In the genomic region with DNA sequence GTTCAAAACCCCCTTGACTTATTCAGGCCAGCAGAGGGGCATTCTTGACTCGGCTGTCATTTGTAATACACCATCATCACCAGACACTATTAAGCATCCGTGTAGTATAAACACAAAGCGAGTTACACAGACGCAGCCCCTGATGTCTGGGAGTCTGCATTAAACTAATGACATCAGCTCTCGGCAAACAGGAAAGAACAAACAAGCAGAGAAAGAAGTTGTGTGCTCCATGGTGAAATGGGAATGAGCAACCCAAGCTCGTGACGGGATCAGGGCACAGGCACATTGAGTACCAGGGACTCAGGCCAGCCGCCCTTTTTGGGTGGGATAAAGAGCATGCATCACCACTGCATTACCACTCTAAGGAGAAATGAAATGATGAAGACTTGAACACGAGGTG, we compare ENCODE assay signal across 16 cellular contexts.
DNase-seq lines count a peak whose midpoint lies in the region; ATAC-seq and TF ChIP-seq lines count a peak whose summit lies in the region.
"Had no signal": no experiment of that assay in that cellular context is flagged by ENCODE, and none has a peak within 500 bp of the region (broad histone marks: within the 10 kb centered on the region; RNA-seq: fewer than 3 reads in every experiment).

No MANE protein-coding gene starts in this region.

- ATAC-seq in PC-3 = 0 out of 2 replicates have a peak, but pooled peaks have one; percentile 22
- ATAC-seq in T-helper 17 cell = no peak

- no peak for TF ChIP-seq CTCF in C4-2B (conservative IDR thresholded peaks at IDR 0.05)
- TF ChIP-seq CTCF in LNCaP clone FGC (IDR thresholded peaks at IDR 0.05; ENCODE audit: control insufficient read depth, extremely low read depth, insufficient read depth) = no peak
- TF ChIP-seq CTCF in PC-3 (conservative IDR thresholded peaks at IDR 0.05; ENCODE audit: low read depth, low read length) = no peak
- no peak for TF ChIP-seq CTCF in smooth muscle cell (IDR thresholded peaks at IDR 0.05; ENCODE audit: borderline replicate concordance, insufficient read depth, poor library complexity, severe bottlenecking)
- no peak for TF ChIP-seq CTCF in osteocyte (IDR thresholded peaks at IDR 0.05)

- CTCF ChIA-PET in PC-3 (lab: Charles Lee) = no interaction called here

- H3K4me3 Mint-ChIP-seq in osteocyte (ENCODE audit: unreplicated experiment) (no peak overlapping the region), T-helper 17 cell (no peak overlapping the region)

- H3K27me3 ChIP-seq in PC-3 (ENCODE audit: low read length) (peaks cover 55% of the 10 kb centered on the region), smooth muscle cell (ENCODE audit: low read depth) (no peaks in the 10 kb centered on the region)
- no peaks in the 10 kb centered on the region for H3K27me3 ChIP-seq in effector memory CD4-positive, alpha-beta T cell (replicated peaks; ENCODE audit: control insufficient read depth, insufficient read depth, low read length, poor library complexity, severe bottlenecking)
- H3K27me3 ChIP-seq: BLaER1 treated with 17β-estradiol and CSF1 and Interleukin-3, amounts not matched to agents 10 nM and 100 nM; SJSA1 had no signal

- H4K20me1 ChIP-seq in PC-3 (ENCODE audit: low read length) (no peaks in the 10 kb centered on the region), smooth muscle cell (ENCODE audit: low read depth) (no peaks in the 10 kb centered on the region)
- H4K20me1 ChIP-seq: BLaER1 treated with 17β-estradiol and CSF1 and Interleukin-3, amounts not matched to agents 10 nM and 100 nM had no signal

- H3K9me3 Mint-ChIP-seq in osteocyte (ENCODE audit: unreplicated experiment) = peaks cover 21% of the 10 kb centered on the region

- H3K27ac Mint-ChIP-seq in osteocyte (ENCODE audit: unreplicated experiment) (no peak overlapping the region), T-helper 17 cell (no peak overlapping the region)

- no peaks in the 10 kb centered on the region for H3K9me2 ChIP-seq in PC-3 (replicated peaks; ENCODE audit: low read length)

- no peak overlapping the region for H3K4me3 ChIP-seq in LNCaP clone FGC (ENCODE audit: low read depth, low read length)
- no peak overlapping the region for H3K4me3 ChIP-seq in PC-3 (ENCODE audit: low read length)
- no peak overlapping the region for H3K4me3 ChIP-seq in smooth muscle cell
- H3K4me3 ChIP-seq in effector memory CD4-positive, alpha-beta T cell (ENCODE audit: insufficient read depth, low read depth, low read length, poor library complexity, severe bottlenecking) = no peak overlapping the region
- H3K4me3 ChIP-seq: BLaER1 treated with 17β-estradiol and CSF1 and Interleukin-3, amounts not matched to agents 10 nM and 100 nM; PC-9; SJSA1 had no signal

- H3K79me2 ChIP-seq in PC-3 (ENCODE audit: low read length) (no peaks in the 10 kb centered on the region), smooth muscle cell (ENCODE audit: low read depth) (no peaks in the 10 kb centered on the region)

- H3K4me1 ChIP-seq in PC-3 (ENCODE audit: insufficient read depth, low read length) = 0 out of 2 replicates have a peak, but pooled peaks cover 3% of the 10 kb centered on the region
- H3K4me1 ChIP-seq in smooth muscle cell (ENCODE audit: low read depth) = no peaks in the 10 kb centered on the region
- no peaks in the 10 kb centered on the region for H3K4me1 ChIP-seq in effector memory CD4-positive, alpha-beta T cell (ENCODE audit: control insufficient read depth, insufficient read depth, low read length, poor library complexity, severe bottlenecking)
- H3K4me1 ChIP-seq: BLaER1 treated with 17β-estradiol and CSF1 and Interleukin-3, amounts not matched to agents 10 nM and 100 nM; SJSA1 had no signal

- H3K27ac ChIP-seq in C4-2B (peak overlapping the region; percentile 49; the same call in 1 of the 2 replicates), PC-3 (ENCODE audit: low read length) (no peak overlapping the region), smooth muscle cell (ENCODE audit: low read depth) (no peak overlapping the region)
- no peak overlapping the region for H3K27ac ChIP-seq in effector memory CD4-positive, alpha-beta T cell (ENCODE audit: insufficient read depth, low read length, poor library complexity, severe bottlenecking)
- H3K27ac ChIP-seq: BLaER1 treated with 17β-estradiol and CSF1 and Interleukin-3, amounts not matched to agents 10 nM and 100 nM; PC-9; SJSA1 had no signal

- H3F3A ChIP-seq in PC-3 (ENCODE audit: low read length, unreplicated experiment) (no peaks in the 10 kb centered on the region), smooth muscle cell (ENCODE audit: low read depth) (no peaks in the 10 kb centered on the region)

- POLR2A ChIA-PET in PC-3 (lab: Charles Lee; ENCODE audit: unreplicated experiment) = no interaction called here

- H3K36me3 ChIP-seq in PC-3 (ENCODE audit: low read depth, low read length) = no peaks in the 10 kb centered on the region
- no peaks in the 10 kb centered on the region for H3K36me3 ChIP-seq in smooth muscle cell (ENCODE audit: low read depth)
- no peaks in the 10 kb centered on the region for H3K36me3 ChIP-seq in effector memory CD4-positive, alpha-beta T cell (ENCODE audit: control insufficient read depth, insufficient read depth, low read length)
- H3K36me3 ChIP-seq: BLaER1 treated with 17β-estradiol and CSF1 and Interleukin-3, amounts not matched to agents 10 nM and 100 nM; SJSA1 had no signal

- 30% methylated on average over 9 of the region's 9 CpGs for WGBS in smooth muscle cell (ENCODE audit: low lambda C conversion rate)

- no peaks in the 10 kb centered on the region for H3K36me3 Mint-ChIP-seq in osteocyte (ENCODE audit: unreplicated experiment)
- no peaks in the 10 kb centered on the region for H3K36me3 Mint-ChIP-seq in T-helper 17 cell (ENCODE audit: low read depth)

- H3K27me3 Mint-ChIP-seq in osteocyte (ENCODE audit: unreplicated experiment) (no peaks in the 10 kb centered on the region), T-helper 17 cell (no peaks in the 10 kb centered on the region)

- H2AFZ ChIP-seq in PC-3 (ENCODE audit: low read length) (no peak overlapping the region), smooth muscle cell (ENCODE audit: low read depth) (no peak overlapping the region)
- H2AFZ ChIP-seq: PC-9 had no signal

- BruUV-seq in PC-3 (replicated peaks; lab: Mats Ljungman, UMichigan) = no TSS peak

- no peak overlapping the region for H3K9ac ChIP-seq in PC-3 (ENCODE audit: low read length)
- no peak overlapping the region for H3K9ac ChIP-seq in smooth muscle cell (ENCODE audit: low read depth)
- H3K9ac ChIP-seq: BLaER1 treated with 17β-estradiol and CSF1 and Interleukin-3, amounts not matched to agents 10 nM and 100 nM had no signal

- H3K4me1 Mint-ChIP-seq in osteocyte (ENCODE audit: unreplicated experiment) (no peaks in the 10 kb centered on the region), T-helper 17 cell (no peaks in the 10 kb centered on the region)

- DNase-seq in LNCaP clone FGC (ENCODE audit: low read depth) = peak; percentile 87
- no peak for DNase-seq in PC-3
- no peak for DNase-seq in smooth muscle cell (lab: John Stamatoyannopoulos, UW; ENCODE audit: unreplicated experiment)
- no peak for DNase-seq in effector memory CD4-positive, alpha-beta T cell
- no peak for DNase-seq in osteocyte (ENCODE audit: extremely low spot score, unreplicated experiment)
- DNase-seq in T-helper 17 cell = no peak
- DNase-seq: HCEC 1CT, Kasumi-1, MM.1S, NCI-H1092, NCI-H1436 treated with DMSO at 0.1 percent for 48 hours, NCI-H2029 treated with DMSO at 0.1 percent for 48 hours, PC-9 had no signal

- H3K4me2 ChIP-seq in PC-3 (ENCODE audit: low read length) (no peak overlapping the region), smooth muscle cell (peak overlapping the region; percentile 24)
- H3K4me2 ChIP-seq: BLaER1 treated with 17β-estradiol and CSF1 and Interleukin-3, amounts not matched to agents 10 nM and 100 nM; PC-9 had no signal

- intact Hi-C loops in PC-3 (cut with micrococcal nuclease) = no loop called here

- no peaks in the 10 kb centered on the region for H3K9me3 ChIP-seq in PC-3 (ENCODE audit: low read length)
- no peaks in the 10 kb centered on the region for H3K9me3 ChIP-seq in smooth muscle cell (replicated peaks; ENCODE audit: low read depth)
- no peaks in the 10 kb centered on the region for H3K9me3 ChIP-seq in effector memory CD4-positive, alpha-beta T cell (ENCODE audit: control insufficient read depth, low read length)
- no peaks in the 10 kb centered on the region for H3K9me3 ChIP-seq in T-helper 17 cell (ENCODE audit: control insufficient read depth, low read length, poor library complexity, severe bottlenecking)
- H3K9me3 ChIP-seq: SJSA1 had no signal
